ENCODE assay signal across 1 cellular context in the genomic region with DNA sequence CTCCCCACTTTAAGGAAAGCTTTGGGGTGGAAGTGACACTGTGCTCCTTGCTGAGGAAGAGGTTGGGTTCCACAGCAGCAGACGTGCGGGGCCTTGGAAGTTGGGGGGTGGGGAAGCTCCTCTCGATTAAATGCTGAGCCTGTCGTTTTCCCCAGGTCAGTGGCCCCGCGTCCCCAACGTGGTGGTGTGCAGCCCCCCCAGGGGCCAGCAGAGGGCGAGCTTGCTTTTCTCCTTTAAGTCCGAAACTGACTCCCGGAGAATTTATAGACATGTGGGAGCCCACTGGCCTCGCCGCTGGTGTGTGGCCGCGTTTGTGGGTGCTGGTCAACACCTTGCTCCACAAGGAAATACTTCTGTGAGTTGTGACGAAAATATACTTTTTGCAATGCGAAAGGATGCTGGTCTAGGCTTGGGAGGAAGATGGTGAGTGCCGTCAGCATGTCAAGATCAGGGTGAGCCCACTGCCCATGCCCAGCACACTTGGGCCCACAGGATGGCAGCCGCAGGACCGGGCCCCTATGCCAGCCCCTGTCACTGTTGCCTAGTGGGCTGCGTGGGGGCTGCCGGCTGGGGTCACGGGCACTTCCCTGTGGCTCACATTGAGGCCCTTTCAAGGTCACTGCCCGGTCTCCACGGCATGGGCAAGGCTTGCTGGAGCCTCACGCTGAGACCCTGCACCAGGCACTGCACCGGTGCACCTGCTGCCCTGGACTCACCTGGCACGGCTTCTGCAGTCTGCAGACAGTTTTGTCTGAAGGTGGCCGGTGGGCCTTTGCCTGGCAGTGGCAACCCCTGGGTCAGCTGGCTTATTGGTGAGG.
TF ChIP-seq lines count a peak whose summit lies in the region.

No MANE protein-coding gene starts in this region.

TF ChIP-seq in neural cell, 6 proteins besides CTCF, POLR2A, EP300 and RAD21 (continued from another document):
- TF ChIP-seq MXI1 (conservative IDR thresholded peaks at IDR 0.05; ENCODE audit: poor library complexity, severe bottlenecking) (peak; percentile 29), SMC3 (conservative IDR thresholded peaks at IDR 0.05; ENCODE audit: poor library complexity) (peak; percentile 95)
